Comparison of ENCODE assay signal across 23 cellular contexts in genomic region chr4:900073-900472, GRCh38.
"Had no signal": no experiment of that assay in that cellular context is flagged by ENCODE, and none has a peak within 500 bp of the region (broad histone marks: within the 10 kb centered on the region; RNA-seq: fewer than 3 reads in every experiment).

No MANE protein-coding gene starts in this region.

- H3K4me1 ChIP-seq: adrenal gland, breast epithelium, pancreas, psoas muscle, right atrium auricular region, vagina had no signal

- H3K27ac ChIP-seq: adrenal gland, breast epithelium, neutrophil, pancreas, psoas muscle, right atrium auricular region, testis, vagina, WERI-Rb-1 had no signal

- ATAC-seq: activated T-helper 17 cell treated with anti-CD3 and anti-CD28 coated beads, Interleukin-2, amount 50 U/mL, for 72 hours; psoas muscle; stimulated activated memory B cell treated with anti-CD40 and anti-IgM and Interleukin-4, amounts not matched to agents 10 μg/mL and 1 μg/mL and 100 μg/mL, for 72 hours; T-cell had no signal

- H3K9me3 ChIP-seq: adrenal gland, breast epithelium, neutrophil, pancreas, psoas muscle, right atrium auricular region, testis, vagina had no signal

- FAIRE-seq: astrocyte, keratinocyte, pancreas, TTC549 had no signal

- H3K4me3 ChIP-seq: adrenal gland, breast epithelium, lung, pancreas, psoas muscle, right atrium auricular region, testis, vagina had no signal

- H3K36me3 Mint-ChIP-seq: activated naive CD8-positive, alpha-beta T cell had no signal

- H3K27ac Mint-ChIP-seq: activated naive CD8-positive, alpha-beta T cell; activated T-helper 17 cell treated with anti-CD3 and anti-CD28 coated beads, Interleukin-2, amount 50 U/mL, for 72 hours; stimulated activated memory B cell treated with anti-CD40 and anti-IgM and Interleukin-4, amounts not matched to agents 10 μg/mL and 1 μg/mL and 100 μg/mL, for 72 hours; T-cell had no signal

- DNase-seq: activated CD4-positive, alpha-beta T cell treated with anti-CD3 and anti-CD28 coated beads for 1 hour; activated T-cell treated with anti-CD3 and anti-CD28 coated beads, Interleukin-2, amount 50 U/mL, for 1 hour; adrenal gland; cortex of kidney; naive B cell; psoas muscle; stimulated activated CD4-positive, alpha-beta T cell treated with anti-CD3 and anti-CD28 coated beads, Interleukin-2, amount 100 ng/mL, for 24 hours; T-cell; testis; WERI-Rb-1 had no signal

- H3K36me3 ChIP-seq: breast epithelium had no signal

- H3K9me3 Mint-ChIP-seq: activated T-helper 17 cell treated with anti-CD3 and anti-CD28 coated beads, Interleukin-2, amount 50 U/mL, for 72 hours; naive B cell; stimulated activated memory B cell treated with anti-CD40 and anti-IgM and Interleukin-4, amounts not matched to agents 10 μg/mL and 1 μg/mL and 100 μg/mL, for 72 hours; T-cell; type B pancreatic cell had no signal

- H3K4me3 Mint-ChIP-seq: activated naive CD8-positive, alpha-beta T cell; activated T-helper 17 cell treated with anti-CD3 and anti-CD28 coated beads, Interleukin-2, amount 50 U/mL, for 72 hours; stimulated activated memory B cell treated with anti-CD40 and anti-IgM and Interleukin-4, amounts not matched to agents 10 μg/mL and 1 μg/mL and 100 μg/mL, for 72 hours; T-cell; type B pancreatic cell had no signal

- H3K27me3 Mint-ChIP-seq: activated naive CD8-positive, alpha-beta T cell; activated T-helper 17 cell treated with anti-CD3 and anti-CD28 coated beads, Interleukin-2, amount 50 U/mL, for 72 hours; naive B cell; stimulated activated memory B cell treated with anti-CD40 and anti-IgM and Interleukin-4, amounts not matched to agents 10 μg/mL and 1 μg/mL and 100 μg/mL, for 72 hours; T-cell; type B pancreatic cell had no signal

- H3K27me3 ChIP-seq: adrenal gland, breast epithelium, neutrophil, pancreas, right atrium auricular region, testis, vagina had no signal
